Comparison of ENCODE assay signal across 20 cellular contexts in the genomic region with DNA sequence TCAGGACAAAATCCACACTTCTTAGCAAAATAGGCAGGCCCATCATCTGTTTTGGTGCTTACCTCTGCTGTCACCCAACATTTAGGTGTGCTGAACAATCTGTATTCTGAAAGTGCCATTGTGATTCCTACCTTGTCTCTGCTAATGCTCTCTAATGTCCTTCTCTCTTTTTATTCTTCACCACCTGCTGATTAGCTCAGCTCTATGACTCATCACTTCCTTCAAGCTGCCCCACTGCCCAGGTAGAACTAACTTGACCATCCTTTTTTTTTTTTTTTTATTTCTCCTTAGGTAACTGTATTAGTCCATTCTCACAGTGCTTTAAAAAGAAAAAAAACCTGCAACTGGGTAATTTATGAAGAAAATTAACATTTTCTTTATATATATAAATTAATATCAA.
DNase-seq lines count a peak whose midpoint lies in the region; ATAC-seq, FAIRE-seq and TF ChIP-seq lines count a peak whose summit lies in the region.
"Had no signal": no experiment of that assay in that cellular context is flagged by ENCODE, and none has a peak within 500 bp of the region (broad histone marks: within the 10 kb centered on the region; RNA-seq: fewer than 3 reads in every experiment).

No MANE protein-coding gene starts in this region.

- POLR2A ChIA-PET in A549 (lab: Yijun Ruan, JAX) = no interaction called here

- no peak for FAIRE-seq in A549 (lab: Jason Lieb, UNC)
- FAIRE-seq: G401.6 had no signal

- no peak for TF ChIP-seq POLR2A in A549 (IDR thresholded peaks at IDR 0.05; ENCODE audit: low read length)

- TF ChIP-seq CTCF in A549 (IDR thresholded peaks at IDR 0.05) = no peak

- H3K4me1 ChIP-seq in A549 = no peaks in the 10 kb centered on the region
- H3K4me1 ChIP-seq: Peyer's patch had no signal

- TF ChIP-seq RAD21 in A549 (conservative IDR thresholded peaks at IDR 0.05 in 1 of 2, IDR thresholded peaks at IDR 0.05 in 1 of 2) = no peak

- H3K27ac ChIP-seq in A549 = no peak overlapping the region
- H3K27ac ChIP-seq: BLaER1, Peyer's patch, SK-N-MC had no signal

- CTCF ChIA-PET in A549 (lab: Yijun Ruan, JAX) = no interaction called here

- H3K9me3 ChIP-seq in A549 = no peaks in the 10 kb centered on the region
- H3K9me3 ChIP-seq: BLaER1, Peyer's patch had no signal

- TF ChIP-seq EP300 in A549 (IDR thresholded peaks at IDR 0.05) = no peak

- H3K4me3 ChIP-seq in A549 = no peak overlapping the region
- H3K4me3 ChIP-seq: BLaER1, Peyer's patch, SK-N-MC had no signal

- no peak for ATAC-seq in A549
- ATAC-seq in GM21528 (IDR thresholded peaks at IDR 0.05; ENCODE audit: low FRiP score, unreplicated experiment) = no peak
- ATAC-seq: HCT116 had no signal

- no peak for DNase-seq in A549 (ENCODE audit: low read depth in 1 of 2, low spot score in 1 of 2)
- DNase-seq in DMS53 treated with DMSO at 0.1 percent for 48 hours (lab: John Stamatoyannopoulos, UW; ENCODE audit: unreplicated experiment) = peak; percentile 91
- DNase-seq in SW480 (ENCODE audit: low spot score) = peak; percentile 63
- DNase-seq in iPS-NIHi7 (ENCODE audit: extremely low spot score) = peak; percentile 26
- DNase-seq in NCI-H1694 treated with DMSO at 0.1 percent for 48 hours (lab: John Stamatoyannopoulos, UW) = no peak
- DNase-seq in NCI-H446 treated with DMSO at 0.1 percent for 48 hours (lab: John Stamatoyannopoulos, UW) = no peak
- DNase-seq: CD4-positive, alpha-beta memory T cell; Karpas-422; NCI-H1048; NCI-H1436; NCI-H2029 treated with DMSO at 0.1 percent for 48 hours; NCI-H524; NK-92 treated with Interleukin-12 subunit alpha and Interleukin-12 subunit beta, amount 100 ng/mL, for 24 hours; Peyer's patch; Right ventricle myocardium superior had no signal

- no peak overlapping the region for H3K4me2 ChIP-seq in A549
- H3K4me2 ChIP-seq: BLaER1 had no signal

TF ChIP-seq in A549, 52 proteins besides CTCF, POLR2A, EP300 and RAD21:
- no peak for TF ChIP-seq FOSB (CRISPR knock-in tag; IDR thresholded peaks at IDR 0.05)
- no peak for TF ChIP-seq FOSL2 (IDR thresholded peaks at IDR 0.05)
- TF ChIP-seq FOSL2 (CRISPR knock-in tag; IDR thresholded peaks at IDR 0.05) = peak; percentile 7; the same call in 1 of the 2 replicates
TF ChIP-seq in A549: peak in this region for 1.

Comparison
In these comparisons a context has a peak if more than half of its experiments do, and no peak if none do; other contexts are left out.
1. DNase-seq: peak in DMS53 treated with DMSO at 0.1 percent for 48 hours (single experiment), SW480 (single experiment) and iPS-NIHi7 (single experiment); none in A549 (0 of 2), NCI-H1694 treated with DMSO at 0.1 percent for 48 hours (single experiment) and NCI-H446 treated with DMSO at 0.1 percent for 48 hours (single experiment).